ENCODE assay signal across 1 cellular context in the genomic region with DNA sequence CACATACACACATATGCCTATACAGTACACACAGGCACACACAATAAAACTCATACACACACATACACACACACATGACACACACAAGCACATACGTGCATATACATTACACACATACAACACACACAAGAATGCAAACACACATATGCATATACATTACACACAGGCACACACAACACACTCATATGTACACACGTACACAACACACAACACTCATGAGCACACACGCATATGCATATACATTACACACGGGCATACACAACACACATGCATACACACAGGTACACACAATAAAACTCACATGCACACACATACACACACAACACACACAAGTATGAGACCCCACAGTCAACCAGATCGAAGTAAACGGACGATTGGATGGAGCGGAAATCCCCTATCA.
TF ChIP-seq lines count a peak whose summit lies in the region.

No MANE protein-coding gene starts in this region.

TF ChIP-seq in H1, 55 proteins besides CTCF, POLR2A, EP300 and RAD21 (continued from another document):
- TF ChIP-seq HDAC2 (IDR thresholded peaks at IDR 0.05; ENCODE audit: borderline replicate concordance in 1 of 2, low read depth in 2 of 2, low read length in 2 of 2) (no peak), SRF (IDR thresholded peaks at IDR 0.05; ENCODE audit: low read depth, low read length) (no peak), RNF2 (IDR thresholded peaks at IDR 0.05; ENCODE audit: borderline replicate concordance, low read depth, low read length, missing control alignments, poor library complexity, severe bottlenecking) (no peak), BACH1 (IDR thresholded peaks at IDR 0.05; ENCODE audit: low read length) (no peak), GABPA (IDR thresholded peaks at IDR 0.05; ENCODE audit: borderline replicate concordance, insufficient read depth, low read length) (no peak), SIN3A (conservative IDR thresholded peaks at IDR 0.05 in 1 of 2, IDR thresholded peaks at IDR 0.05 in 1 of 2; ENCODE audit: low read depth in 1 of 2, low read length in 2 of 2) (no peak), TEAD4 (IDR thresholded peaks at IDR 0.05; ENCODE audit: low read depth, low read length) (no peak), RBBP5 (IDR thresholded peaks at IDR 0.05; ENCODE audit: borderline replicate concordance, low read depth, low read length) (no peak), ASH2L (IDR thresholded peaks at IDR 0.05; ENCODE audit: low read length) (no peak), GTF2F1 (IDR thresholded peaks at IDR 0.05; ENCODE audit: borderline replicate concordance, low read depth, low read length) (no peak), JUND (IDR thresholded peaks at IDR 0.05; ENCODE audit: low read length) (no peak), KDM1A (IDR thresholded peaks at IDR 0.05; ENCODE audit: borderline replicate concordance, low read length) (no peak), PHF8 (conservative IDR thresholded peaks at IDR 0.05; ENCODE audit: low read depth, low read length) (no peak), KDM4A (IDR thresholded peaks at IDR 0.05; ENCODE audit: low read depth, low read length, severe bottlenecking) (no peak), CBX8 (IDR thresholded peaks at IDR 0.05; ENCODE audit: borderline replicate concordance, low read depth, low read length) (no peak)
TF ChIP-seq in H1: peak in this region for 0.
